Comparison of ENCODE assay signal across 17 cellular contexts in the genomic region with DNA sequence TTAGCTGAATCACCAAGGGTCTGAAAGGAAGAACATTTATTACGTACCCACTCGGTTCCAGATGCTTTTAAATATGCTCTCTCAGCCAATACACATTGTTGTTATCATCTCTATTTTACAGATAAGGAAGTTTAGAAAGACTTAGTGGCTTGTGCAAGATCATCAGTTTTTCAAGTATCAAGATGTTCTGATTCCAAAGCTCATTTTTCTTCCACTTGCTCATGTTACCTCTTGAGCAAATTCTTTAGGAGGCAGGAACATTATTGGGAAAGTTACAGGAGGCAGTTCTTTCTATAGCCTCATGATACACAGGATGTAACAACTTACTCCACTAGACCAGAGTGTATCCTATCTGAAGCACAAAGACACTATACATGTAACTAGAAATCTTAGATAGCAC.
"Had no signal": no experiment of that assay in that cellular context is flagged by ENCODE, and none has a peak within 500 bp of the region (broad histone marks: within the 10 kb centered on the region; RNA-seq: fewer than 3 reads in every experiment).

No MANE protein-coding gene starts in this region.

- ATAC-seq: activated CD4-positive, CD25-positive, alpha-beta regulatory T cell treated with anti-CD3 and anti-CD28 coated beads, Interleukin-2, amount 50 U/mL, for 24 hours; activated CD8-positive, alpha-beta T cell treated with anti-CD3 and anti-CD28 coated beads, Interleukin-2, amount 10 ng/mL, durations not matched to agents 7 days and 5 days; stimulated activated naive CD8-positive, alpha-beta T cell treated with anti-CD3 and anti-CD28 coated beads, Interleukin-15, Interleukin-2, amounts not matched to agents 100 U/mL and 50 U/mL, for 24 hours had no signal

- H3K36me3 ChIP-seq: esophagus squamous epithelium, gastrocnemius medialis, heart right ventricle, tibial artery had no signal

- H3K4me1 ChIP-seq: esophagus squamous epithelium, gastrocnemius medialis, heart right ventricle, tibial artery had no signal

- H3K27me3 ChIP-seq: esophagus squamous epithelium, gastrocnemius medialis, heart right ventricle, tibial artery had no signal

- H3K4me3 ChIP-seq: esophagus squamous epithelium, gastrocnemius medialis, heart right ventricle, tibial artery had no signal

- DNase-seq: activated CD4-positive, alpha-beta T cell treated with anti-CD3 and anti-CD28 coated beads, Interleukin-2, amount 10 ng/mL, durations not matched to agents 7 days and 5 days; activated CD8-positive, alpha-beta T cell treated with anti-CD3 and anti-CD28 coated beads, Interleukin-2, amount 10 ng/mL, durations not matched to agents 7 days and 5 days; activated naive CD4-positive, alpha-beta T cell treated with anti-CD3 and anti-CD28 coated beads for 36 hours; activated T-cell treated with anti-CD3 and anti-CD28 coated beads, Interleukin-2, amount 50 U/mL, for 24 hours; effector memory CD4-positive, alpha-beta T cell; esophagus squamous epithelium; gastrocnemius medialis; heart right ventricle; immature natural killer cell; midbrain; posterior cingulate gyrus; stimulated activated CD4-positive, alpha-beta T cell treated with anti-CD3 and anti-CD28 coated beads, Interleukin-12 subunit alpha, Interleukin-12 subunit beta, amount 100 ng/mL, for 4 hours; stimulated activated CD4-positive, alpha-beta T cell treated with anti-CD3 and anti-CD28 coated beads, Interleukin-2, amount 100 ng/mL, for 24 hours; stimulated activated naive CD8-positive, alpha-beta T cell treated with anti-CD3 and anti-CD28 coated beads, Interleukin-15, Interleukin-2, amounts not matched to agents 100 U/mL and 50 U/mL, for 24 hours; substantia nigra; tibial artery had no signal

- H3K27ac ChIP-seq: esophagus squamous epithelium, gastrocnemius medialis, heart right ventricle, tibial artery had no signal

- H3K9me3 ChIP-seq: esophagus squamous epithelium, gastrocnemius medialis, tibial artery had no signal
